ENCODE assay signal across 1 cellular context in the genomic region with DNA sequence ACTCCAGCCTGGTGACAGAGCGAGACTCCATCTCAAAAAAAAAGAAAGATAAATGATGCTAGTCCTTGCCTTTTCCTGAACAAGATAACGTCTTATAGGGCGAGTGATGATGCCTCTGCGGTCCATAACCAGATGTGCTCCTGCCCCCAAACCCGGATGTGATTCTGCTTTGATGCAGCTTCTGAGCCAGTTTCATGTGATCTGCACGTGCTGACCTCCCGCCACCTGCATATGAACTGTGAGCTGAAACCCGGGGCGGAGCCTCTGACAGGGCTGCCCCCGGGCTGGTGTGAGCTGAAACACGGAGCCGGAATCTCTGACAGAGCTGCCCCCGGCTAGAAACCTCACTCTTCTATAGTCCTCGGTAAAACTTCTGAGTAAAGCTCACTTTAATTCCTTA.
TF ChIP-seq lines count a peak whose summit lies in the region.

No MANE protein-coding gene starts in this region.

TF ChIP-seq in WTC11, 78 proteins besides CTCF, POLR2A, EP300 and RAD21 (continued from another document):
- TF ChIP-seq PRDM15 (CRISPR knock-in tag; IDR thresholded peaks at IDR 0.05) = peak; percentile 90
- TF ChIP-seq, protein P1, sequence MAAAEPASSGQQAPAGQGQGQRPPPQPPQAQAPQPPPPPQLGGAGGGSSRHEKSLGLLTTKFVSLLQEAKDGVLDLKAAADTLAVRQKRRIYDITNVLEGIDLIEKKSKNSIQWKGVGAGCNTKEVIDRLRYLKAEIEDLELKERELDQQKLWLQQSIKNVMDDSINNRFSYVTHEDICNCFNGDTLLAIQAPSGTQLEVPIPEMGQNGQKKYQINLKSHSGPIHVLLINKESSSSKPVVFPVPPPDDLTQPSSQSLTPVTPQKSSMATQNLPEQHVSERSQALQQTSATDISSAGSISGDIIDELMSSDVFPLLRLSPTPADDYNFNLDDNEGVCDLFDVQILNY (CRISPR knock-in tag; IDR thresholded peaks at IDR 0.05) = no peak
- no peak for TF ChIP-seq ZNF138 (CRISPR knock-in tag; conservative IDR thresholded peaks at IDR 0.05)
- TF ChIP-seq E2F1 (CRISPR knock-in tag; IDR thresholded peaks at IDR 0.05) = no peak
- 0 out of 2 replicates have a peak, but pooled peaks have one; percentile 37 for TF ChIP-seq SP1 (CRISPR knock-in tag; conservative IDR thresholded peaks at IDR 0.05)
- no peak for TF ChIP-seq KAT7 (CRISPR knock-in tag; IDR thresholded peaks at IDR 0.05; ENCODE audit: borderline replicate concordance)
- TF ChIP-seq, protein P2, sequence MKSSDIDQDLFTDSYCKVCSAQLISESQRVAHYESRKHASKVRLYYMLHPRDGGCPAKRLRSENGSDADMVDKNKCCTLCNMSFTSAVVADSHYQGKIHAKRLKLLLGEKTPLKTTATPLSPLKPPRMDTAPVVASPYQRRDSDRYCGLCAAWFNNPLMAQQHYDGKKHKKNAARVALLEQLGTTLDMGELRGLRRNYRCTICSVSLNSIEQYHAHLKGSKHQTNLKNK (CRISPR knock-in tag; IDR thresholded peaks at IDR 0.05) = no peak
- TF ChIP-seq, protein P3, sequence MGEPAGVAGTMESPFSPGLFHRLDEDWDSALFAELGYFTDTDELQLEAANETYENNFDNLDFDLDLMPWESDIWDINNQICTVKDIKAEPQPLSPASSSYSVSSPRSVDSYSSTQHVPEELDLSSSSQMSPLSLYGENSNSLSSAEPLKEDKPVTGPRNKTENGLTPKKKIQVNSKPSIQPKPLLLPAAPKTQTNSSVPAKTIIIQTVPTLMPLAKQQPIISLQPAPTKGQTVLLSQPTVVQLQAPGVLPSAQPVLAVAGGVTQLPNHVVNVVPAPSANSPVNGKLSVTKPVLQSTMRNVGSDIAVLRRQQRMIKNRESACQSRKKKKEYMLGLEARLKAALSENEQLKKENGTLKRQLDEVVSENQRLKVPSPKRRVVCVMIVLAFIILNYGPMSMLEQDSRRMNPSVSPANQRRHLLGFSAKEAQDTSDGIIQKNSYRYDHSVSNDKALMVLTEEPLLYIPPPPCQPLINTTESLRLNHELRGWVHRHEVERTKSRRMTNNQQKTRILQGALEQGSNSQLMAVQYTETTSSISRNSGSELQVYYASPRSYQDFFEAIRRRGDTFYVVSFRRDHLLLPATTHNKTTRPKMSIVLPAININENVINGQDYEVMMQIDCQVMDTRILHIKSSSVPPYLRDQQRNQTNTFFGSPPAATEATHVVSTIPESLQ (CRISPR knock-in tag; IDR thresholded peaks at IDR 0.05) = no peak
- TF ChIP-seq IRF2 (CRISPR knock-in tag; IDR thresholded peaks at IDR 0.05; ENCODE audit: borderline replicate concordance, low read depth) = no peak
- TF ChIP-seq, protein P4, sequence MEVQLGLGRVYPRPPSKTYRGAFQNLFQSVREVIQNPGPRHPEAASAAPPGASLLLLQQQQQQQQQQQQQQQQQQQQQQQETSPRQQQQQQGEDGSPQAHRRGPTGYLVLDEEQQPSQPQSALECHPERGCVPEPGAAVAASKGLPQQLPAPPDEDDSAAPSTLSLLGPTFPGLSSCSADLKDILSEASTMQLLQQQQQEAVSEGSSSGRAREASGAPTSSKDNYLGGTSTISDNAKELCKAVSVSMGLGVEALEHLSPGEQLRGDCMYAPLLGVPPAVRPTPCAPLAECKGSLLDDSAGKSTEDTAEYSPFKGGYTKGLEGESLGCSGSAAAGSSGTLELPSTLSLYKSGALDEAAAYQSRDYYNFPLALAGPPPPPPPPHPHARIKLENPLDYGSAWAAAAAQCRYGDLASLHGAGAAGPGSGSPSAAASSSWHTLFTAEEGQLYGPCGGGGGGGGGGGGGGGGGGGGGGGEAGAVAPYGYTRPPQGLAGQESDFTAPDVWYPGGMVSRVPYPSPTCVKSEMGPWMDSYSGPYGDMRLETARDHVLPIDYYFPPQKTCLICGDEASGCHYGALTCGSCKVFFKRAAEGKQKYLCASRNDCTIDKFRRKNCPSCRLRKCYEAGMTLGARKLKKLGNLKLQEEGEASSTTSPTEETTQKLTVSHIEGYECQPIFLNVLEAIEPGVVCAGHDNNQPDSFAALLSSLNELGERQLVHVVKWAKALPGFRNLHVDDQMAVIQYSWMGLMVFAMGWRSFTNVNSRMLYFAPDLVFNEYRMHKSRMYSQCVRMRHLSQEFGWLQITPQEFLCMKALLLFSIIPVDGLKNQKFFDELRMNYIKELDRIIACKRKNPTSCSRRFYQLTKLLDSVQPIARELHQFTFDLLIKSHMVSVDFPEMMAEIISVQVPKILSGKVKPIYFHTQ (CRISPR knock-in tag; IDR thresholded peaks at IDR 0.05) = no peak
- TF ChIP-seq ATF1 (CRISPR knock-in tag; IDR thresholded peaks at IDR 0.05) = no peak
